8 cellular contexts compared by ENCODE assay signal in the genomic region with DNA sequence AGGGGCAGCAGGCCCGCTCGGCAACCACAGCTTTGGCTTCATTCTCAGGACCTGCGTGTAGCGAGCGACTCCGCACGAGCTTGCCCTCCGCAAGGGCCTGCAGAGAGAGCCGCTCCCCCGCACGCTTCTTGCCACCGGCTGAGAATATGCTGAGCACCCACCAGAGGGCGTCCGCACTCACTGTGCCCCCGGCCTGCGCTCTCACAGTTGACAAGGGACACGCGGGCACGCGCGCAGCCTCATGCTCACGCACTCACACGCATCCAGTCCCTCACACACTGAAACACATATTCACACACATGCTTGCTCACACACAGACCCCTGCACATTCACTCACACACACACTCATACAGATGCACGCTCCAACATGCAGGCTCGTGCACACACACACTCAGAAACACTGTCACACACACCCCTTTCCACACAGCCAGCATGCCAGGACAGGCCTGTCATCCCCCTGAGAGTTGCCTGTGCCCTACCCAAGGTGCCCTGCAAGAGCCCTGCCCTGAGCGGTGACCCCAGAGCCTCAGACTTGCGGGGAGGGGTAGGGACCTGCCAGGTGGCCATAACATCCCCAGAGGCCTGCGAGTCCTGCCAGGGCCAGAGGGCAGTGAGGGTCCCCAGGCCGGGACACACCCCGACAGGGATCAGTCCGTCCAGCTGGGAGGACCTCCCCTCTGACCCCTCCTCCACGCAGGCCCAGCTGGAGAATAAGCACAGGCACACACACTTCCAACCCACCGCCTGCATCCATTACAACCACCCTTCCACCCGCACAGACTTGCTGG.
DNase-seq lines count a peak whose midpoint lies in the region; ATAC-seq and TF ChIP-seq lines count a peak whose summit lies in the region.

No MANE protein-coding gene starts in this region.

- 19 to 22% (median 21%) methylated on average over 28 to 34 of the region's 34 CpGs for WGBS in psoas muscle, 3 donors

- CTCF ChIA-PET in RWPE1 (lab: Yijun Ruan, JAX) = interaction anchor here (0.6 to 4.2 kb wide), 18 partner anchors 9 to 778 kb away, joined by 3 to 154 read pairs (median 4); partner anchors contain the start of gene SPO11

- DNase-seq in NCI-H1417 (lab: John Stamatoyannopoulos, UW) (peak; percentile 46 to 67 (median 64)), NCI-H1417 treated with DMSO at 0.1 percent for 48 hours (lab: John Stamatoyannopoulos, UW) (no peak), HPDE6-E6E7 (ENCODE audit: extremely low spot score) (peak; percentile 83), RWPE1 (ENCODE audit: low spot score) (peak; percentile 87), head of caudate nucleus (peak; percentile 69 to 93 (median 85)), psoas muscle (peak; percentile 50 to 69)
- peak; percentile 35 for DNase-seq in activated naive CD4-positive, alpha-beta T cell treated with Interleukin-2 at 50 U/mL for 16 hours

- POLR2A ChIA-PET in RWPE1 (lab: Yijun Ruan, JAX; ENCODE audit: low non-redundant PET) = no interaction called here

- H3K9me3 ChIP-seq in psoas muscle = no peaks in the 10 kb centered on the region

- no peaks in the 10 kb centered on the region for H3K4me1 ChIP-seq in psoas muscle

- no peaks in the 10 kb centered on the region for H3K36me3 ChIP-seq in psoas muscle (ENCODE audit: insufficient read depth in 1 of 2, low read depth in 1 of 2)

- no peak overlapping the region for H3K4me3 ChIP-seq in psoas muscle

- ATAC-seq in psoas muscle (peak; percentile 40 to 81 (median 58)), GM21717 (IDR thresholded peaks at IDR 0.05; ENCODE audit: unreplicated experiment) (no peak)

- intact Hi-C loops in head of caudate nucleus (cut with DNase I) (loop anchor here (2.0 to 10.0 kb wide), 2 partner anchors 172 to 254 kb away; partner anchors contain the start of gene BMP7), psoas muscle (cut with DNase I) (loop anchor here in 1 of 2 donors (5.0 kb wide), 1 partner anchor 255 kb away; no protein-coding TSS in a partner anchor)

- H3K27ac ChIP-seq in RWPE1 (no peak overlapping the region), psoas muscle (no peak overlapping the region)

- H3K27me3 ChIP-seq in psoas muscle (ENCODE audit: insufficient read depth in 3 of 3, low read length in 2 of 3) = peaks cover 0 to 24% (median 0%) of the 10 kb centered on the region in 3 donors

- TF ChIP-seq CTCF in RWPE1 (conservative IDR thresholded peaks at IDR 0.05; ENCODE audit: low read depth) (peak; percentile 97), psoas muscle (IDR thresholded peaks at IDR 0.05) (peak; percentile 53)
